29 cellular contexts compared by ENCODE assay signal in the genomic region with DNA sequence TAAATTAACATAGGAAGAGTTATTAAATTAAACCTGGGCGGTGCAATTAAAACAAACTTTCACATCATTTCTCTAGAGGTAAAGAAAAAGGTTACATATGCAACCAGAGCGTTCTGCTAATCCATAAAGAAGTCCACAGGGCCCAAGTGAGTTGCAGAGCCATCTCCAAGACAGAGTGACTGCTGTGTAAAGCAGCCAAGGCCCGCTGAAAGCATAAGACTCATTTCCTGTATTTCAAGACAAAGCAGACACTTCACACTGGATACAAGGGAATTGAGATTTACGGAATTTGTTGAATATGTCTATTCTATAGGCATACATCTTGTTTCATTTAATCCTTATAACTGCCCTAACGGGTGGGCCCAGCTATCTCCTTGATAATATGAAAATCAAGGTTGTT.
"Had no signal": no experiment of that assay in that cellular context is flagged by ENCODE, and none has a peak within 500 bp of the region (broad histone marks: within the 10 kb centered on the region; RNA-seq: fewer than 3 reads in every experiment).

No MANE protein-coding gene starts in this region.

- H3K27me3 ChIP-seq: neural progenitor cell, neutrophil, right lobe of liver, stomach, testis, thyroid gland, transverse colon, upper lobe of left lung, vagina had no signal

- H3K27ac ChIP-seq: left ventricle myocardium inferior, neural progenitor cell, neutrophil, parathyroid adenoma, psoas muscle, right lobe of liver, stomach, testis, thyroid gland, transverse colon, upper lobe of left lung, vagina had no signal

- H3K36me3 Mint-ChIP-seq: immature natural killer cell; mesothelial cell of epicardium; naive B cell; natural killer cell; neural progenitor cell; stimulated activated naive B cell treated with anti-CD40 and anti-IgM and Interleukin-4, amounts not matched to agents 10 μg/mL and 1 μg/mL and 100 μg/mL, for 72 hours had no signal

- ATAC-seq: natural killer cell; psoas muscle; right lobe of liver; stimulated activated naive B cell treated with anti-CD40 and anti-IgM and Interleukin-4, amounts not matched to agents 10 μg/mL and 1 μg/mL and 100 μg/mL, for 72 hours; stimulated activated naive CD8-positive, alpha-beta T cell treated with anti-CD3 and anti-CD28 coated beads, Interleukin-15, Interleukin-2, amounts not matched to agents 100 U/mL and 50 U/mL, for 24 hours had no signal

- H3K36me3 ChIP-seq: left ventricle myocardium inferior, neural progenitor cell, neutrophil, right lobe of liver, stomach, thyroid gland, transverse colon, upper lobe of left lung, vagina had no signal

- H3K9me3 ChIP-seq: left ventricle myocardium inferior, neutrophil, psoas muscle, right lobe of liver, stomach, testis, thyroid gland, transverse colon, upper lobe of left lung, vagina had no signal

- H3K4me3 ChIP-seq: left ventricle myocardium inferior, lung, neural progenitor cell, psoas muscle, right lobe of liver, stomach, testis, thyroid gland, transverse colon, upper lobe of left lung, vagina had no signal

- H3K9me3 Mint-ChIP-seq: mesothelial cell of epicardium; natural killer cell; nephron progenitor cell; neural progenitor cell; stimulated activated naive B cell treated with anti-CD40 and anti-IgM and Interleukin-4, amounts not matched to agents 10 μg/mL and 1 μg/mL and 100 μg/mL, for 72 hours had no signal

- DNase-seq: hypothalamus; immature natural killer cell; kidney; left ventricle myocardium inferior; mesendoderm; naive B cell; natural killer cell; nephron progenitor cell; occipital lobe; psoas muscle; right lobe of liver; stimulated activated CD4-positive, alpha-beta T cell treated with anti-CD3 and anti-CD28 coated beads, Interleukin-12 subunit alpha, Interleukin-12 subunit beta, amount 100 ng/mL, for 4 hours; stimulated activated CD4-positive, alpha-beta T cell treated with anti-CD3 and anti-CD28 coated beads, Interleukin-15, amount 100 ng/mL, for 24 hours; stimulated activated CD4-positive, alpha-beta T cell treated with anti-CD3 and anti-CD28 coated beads, Interleukin-2, amount 100 ng/mL, for 24 hours; stimulated activated CD4-positive, alpha-beta T cell treated with anti-CD3 and anti-CD28 coated beads, Interleukin-4, amount 100 ng/mL, for 1 hour; stimulated activated naive B cell treated with anti-CD40 and anti-IgM and Interleukin-4, amounts not matched to agents 10 μg/mL and 1 μg/mL and 100 μg/mL, for 72 hours; stimulated activated naive CD8-positive, alpha-beta T cell treated with anti-CD3 and anti-CD28 coated beads, Interleukin-15, Interleukin-2, amounts not matched to agents 100 U/mL and 50 U/mL, for 24 hours; stomach; testis; thyroid gland; transverse colon; upper lobe of left lung had no signal

- H3K4me1 ChIP-seq: left ventricle myocardium inferior, parathyroid adenoma, psoas muscle, right lobe of liver, stomach, testis, thyroid gland, transverse colon, upper lobe of left lung, vagina had no signal

- H3K27ac Mint-ChIP-seq: immature natural killer cell; mesothelial cell of epicardium; natural killer cell; neural progenitor cell; stimulated activated naive B cell treated with anti-CD40 and anti-IgM and Interleukin-4, amounts not matched to agents 10 μg/mL and 1 μg/mL and 100 μg/mL, for 72 hours had no signal

- FAIRE-seq: islet of Langerhans had no signal
